Comparison of ENCODE assay signal across 12 cellular contexts in genomic region chr17:61285483-61286320, GRCh38.
DNase-seq lines count a peak whose midpoint lies in the region; ATAC-seq and TF ChIP-seq lines count a peak whose summit lies in the region.
"Had no signal": no experiment of that assay in that cellular context is flagged by ENCODE, and none has a peak within 500 bp of the region (broad histone marks: within the 10 kb centered on the region; RNA-seq: fewer than 3 reads in every experiment).

No MANE protein-coding gene starts in this region.

- intact Hi-C loops in natural killer cell (cut with micrococcal nuclease), result no loop called here

- no peaks in the 10 kb centered on the region for H3K36me3 Mint-ChIP-seq in natural killer cell

- H3K9me3 Mint-ChIP-seq in natural killer cell, result no peaks in the 10 kb centered on the region

- peaks cover 22% of the 10 kb centered on the region for H3K4me1 ChIP-seq in HUES64 (ENCODE audit: insufficient read depth, low read length)

- H3K36me3 ChIP-seq in HUES64 (ENCODE audit: insufficient read depth, low read length), result no peaks in the 10 kb centered on the region

- DNase-seq in Daoy (ENCODE audit: low read depth) (peak; percentile 36), epithelial cell of prostate (ENCODE audit: low read depth, low spot score) (peak; percentile 43), natural killer cell (no peak), activated gamma-delta T cell (lab: John Stamatoyannopoulos, UW) (no peak), NCI-H748 (lab: John Stamatoyannopoulos, UW; ENCODE audit: unreplicated experiment) (no peak)
- DNase-seq: GDM1 had no signal

- WGBS in HUES64, result 38% methylated on average over 12 of the region's 12 CpGs

- no peak overlapping the region for H3K4me3 ChIP-seq in HUES64 (ENCODE audit: low read length)
- H3K4me3 ChIP-seq: coronary artery, SK-N-MC had no signal

- H3K27ac Mint-ChIP-seq in natural killer cell, result peak overlapping the region in 1 of 2 donors; percentile 76

- peaks cover 8% of the 10 kb centered on the region; the same call in 1 of the 2 replicates for H3K27me3 ChIP-seq in HUES64 (ENCODE audit: insufficient read depth, low read length)

- H3K4me1 Mint-ChIP-seq in natural killer cell, result peaks cover 33 to 44% of the 10 kb centered on the region in 2 donors
- H3K4me1 Mint-ChIP-seq: IgD-negative memory B cell had no signal

- no peak overlapping the region for H3K9ac ChIP-seq in HUES64 (ENCODE audit: low read depth, low read length)

- H3K27me3 Mint-ChIP-seq in natural killer cell (ENCODE audit: low read depth in 2 of 2), result no peaks in the 10 kb centered on the region
- H3K27me3 Mint-ChIP-seq: IgD-negative memory B cell had no signal

- peak overlapping the region; percentile 25 for H3K4me3 Mint-ChIP-seq in natural killer cell
- H3K4me3 Mint-ChIP-seq: IgD-negative memory B cell had no signal

- peak; percentile 30 to 45 (median 43) for ATAC-seq in natural killer cell
- no peak for ATAC-seq in GM21526 (IDR thresholded peaks at IDR 0.05; ENCODE audit: low FRiP score, unreplicated experiment)
- no peak for ATAC-seq in HG02870 (IDR thresholded peaks at IDR 0.05; ENCODE audit: unreplicated experiment)

- H3K27ac ChIP-seq in HUES64 (ENCODE audit: low read depth, low read length) (peak overlapping the region; percentile 6; the same call in 1 of the 2 replicates), epithelial cell of prostate (no peak overlapping the region)
- H3K27ac ChIP-seq: coronary artery, SK-N-MC had no signal

- H3K9me3 ChIP-seq in HUES64 (ENCODE audit: insufficient read depth, low read depth, low read length), result no peaks in the 10 kb centered on the region

- no peak for TF ChIP-seq CTCF in natural killer cell (IDR thresholded peaks at IDR 0.05)

Comparison
In these comparisons a context has a peak if more than half of its experiments do, and no peak if none do; other contexts are left out.
1. DNase-seq: peak in Daoy (single experiment) and epithelial cell of prostate (single experiment); none in natural killer cell (single experiment), activated gamma-delta T cell (single experiment) and NCI-H748 (single experiment).
2. ATAC-seq: peak in natural killer cell (3 of 3); none in GM21526 (single experiment) and HG02870 (single experiment).